Comparison of ENCODE assay signal across 8 cellular contexts in the genomic region with DNA sequence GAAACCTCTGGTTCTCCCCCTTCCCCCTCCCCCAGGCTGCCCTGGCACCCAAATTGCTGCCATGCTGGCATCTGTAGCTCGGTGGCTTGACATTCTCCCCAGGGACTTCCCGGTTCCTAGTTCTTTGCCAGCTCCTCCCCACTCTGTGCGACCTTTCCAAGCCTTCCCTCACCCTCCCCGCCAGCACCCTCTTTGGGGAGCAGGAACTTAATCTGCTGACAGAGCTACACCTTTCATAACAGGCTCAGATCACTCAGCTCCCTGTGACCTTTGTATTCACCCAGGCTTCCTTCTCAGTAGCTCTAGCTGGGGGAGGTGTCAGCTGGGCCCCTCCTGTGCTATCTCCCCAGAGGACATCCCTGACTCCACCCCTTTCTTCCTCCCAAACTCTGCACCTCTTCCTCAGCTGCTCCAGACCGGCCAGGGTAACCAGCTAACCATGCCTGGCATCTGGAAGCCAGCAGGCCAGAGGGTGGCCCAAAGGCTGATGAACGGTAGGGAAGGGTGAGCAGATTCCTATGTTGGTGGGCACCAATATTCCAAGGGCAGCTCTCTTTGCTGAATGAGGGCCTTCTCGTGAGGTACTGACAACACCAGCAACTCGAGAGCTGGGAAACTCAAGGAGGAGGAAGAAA.
DNase-seq lines count a peak whose midpoint lies in the region; ATAC-seq and TF ChIP-seq lines count a peak whose summit lies in the region.

No MANE protein-coding gene starts in this region.

- ATAC-seq in GM21717 (IDR thresholded peaks at IDR 0.05; ENCODE audit: unreplicated experiment) (no peak), HG02571 (IDR thresholded peaks at IDR 0.05; ENCODE audit: unreplicated experiment) (no peak), GM21423 (IDR thresholded peaks at IDR 0.05; ENCODE audit: unreplicated experiment) (no peak)

- no peak for TF ChIP-seq CTCF in GM10266 (IDR thresholded peaks at IDR 0.05; ENCODE audit: control insufficient read depth, insufficient read depth, low read depth, missing control alignments)
- no peak for TF ChIP-seq CTCF in nephron progenitor cell (IDR thresholded peaks at IDR 0.05)

- peaks cover 5% of the 10 kb centered on the region for H3K27me3 Mint-ChIP-seq in nephron progenitor cell (ENCODE audit: low read depth, poor library complexity)

- DNase-seq in GM10266 (ENCODE audit: extremely low spot score) (peak; percentile 50), MV-4-11 (lab: John Stamatoyannopoulos, UW) (peak; percentile 6), nephron progenitor cell (peak; percentile 28), hippocampal formation (lab: John Stamatoyannopoulos, UW) (no peak)

- H3K36me3 Mint-ChIP-seq in nephron progenitor cell (ENCODE audit: low read depth), result peaks cover 4% of the 10 kb centered on the region

- peaks cover 71% of the 10 kb centered on the region for H3K4me1 Mint-ChIP-seq in nephron progenitor cell

- H3K9me3 Mint-ChIP-seq in nephron progenitor cell, result no peaks in the 10 kb centered on the region

- H3K4me3 Mint-ChIP-seq in nephron progenitor cell, result peak overlapping the region; percentile 73

- peak overlapping the region; percentile 95 for H3K27ac Mint-ChIP-seq in nephron progenitor cell

- peak overlapping the region; percentile 90 for H3K27ac ChIP-seq in cingulate gyrus (ENCODE audit: low read depth, low read length)

Comparison
In these comparisons a context has a peak if more than half of its experiments do, and no peak if none do; other contexts are left out.
1. DNase-seq: peak in GM10266 (single experiment), MV-4-11 (single experiment) and nephron progenitor cell (single experiment); none in hippocampal formation (0 of 2).